16 cellular contexts compared by ENCODE assay signal in genomic region chr1:57835620-57836019, GRCh38.
DNase-seq lines count a peak whose midpoint lies in the region; ATAC-seq and TF ChIP-seq lines count a peak whose summit lies in the region.
"Had no signal": no experiment of that assay in that cellular context is flagged by ENCODE, and none has a peak within 500 bp of the region (broad histone marks: within the 10 kb centered on the region; RNA-seq: fewer than 3 reads in every experiment).

No MANE protein-coding gene starts in this region.

- H3K4me3 ChIP-seq in A673 (ENCODE audit: low read depth, low read length, poor library complexity, severe bottlenecking), result no peak overlapping the region
- no peak overlapping the region for H3K4me3 ChIP-seq in SK-N-SH (ENCODE audit: low read depth in 2 of 2, low read length in 1 of 2)
- H3K4me3 ChIP-seq: esophagus muscularis mucosa, testis had no signal

- TF ChIP-seq RAD21 in SK-N-SH (IDR thresholded peaks at IDR 0.05; ENCODE audit: low read length), result peak; percentile 48

- no peak for TF ChIP-seq EP300 in SK-N-SH (IDR thresholded peaks at IDR 0.05; ENCODE audit: borderline replicate concordance in 1 of 2, low read depth in 1 of 2, low read length in 1 of 2)

- no peaks in the 10 kb centered on the region for H4K20me1 ChIP-seq in SK-N-SH (ENCODE audit: insufficient read depth)

- H3K4me1 ChIP-seq in A673 (ENCODE audit: insufficient read depth, low read length, poor library complexity, severe bottlenecking) (no peaks in the 10 kb centered on the region), SK-N-SH (ENCODE audit: control insufficient read depth in 1 of 2, insufficient read depth in 2 of 2, low read depth in 1 of 2, low read length in 1 of 2) (peaks cover 6 to 12% of the 10 kb centered on the region in 2 experiments; a peak in 3 of 4 replicates)
- H3K4me1 ChIP-seq: esophagus muscularis mucosa, testis had no signal

- H3K9me2 ChIP-seq in SK-N-SH, result no peaks in the 10 kb centered on the region; the same call in 1 of the 2 replicates

- intact Hi-C loops in A673 (cut with micrococcal nuclease; ENCODE audit: unreplicated experiment), result no loop called here

- H3K9me3 ChIP-seq in A673 (ENCODE audit: low read depth, low read length, poor library complexity, severe bottlenecking) (peaks cover 3% of the 10 kb centered on the region), SK-N-SH (no peaks in the 10 kb centered on the region)
- H3K9me3 ChIP-seq: testis had no signal

- H3K27ac ChIP-seq in A673 (ENCODE audit: low read depth, low read length, poor library complexity, severe bottlenecking) (no peak overlapping the region), SK-N-SH (ENCODE audit: low read depth in 2 of 2, low read length in 1 of 2) (no peak overlapping the region), caudate nucleus (ENCODE audit: low read depth, low read length) (no peak overlapping the region)
- H3K27ac ChIP-seq: esophagus muscularis mucosa, KMS-11, testis had no signal

- no peak overlapping the region for H3K27ac Mint-ChIP-seq in stimulated activated memory B cell treated with anti-CD40 and anti-IgM and Interleukin-4, amounts not matched to agents 10 μg/mL and 1 μg/mL and 100 μg/mL, for 72 hours
- H3K27ac Mint-ChIP-seq: activated CD4-positive, alpha-beta T cell treated with anti-CD3 and anti-CD28 coated beads, Interleukin-2, amount 10 ng/mL, durations not matched to agents 24 days and 14 days; activated T-helper 2 cell treated with anti-CD3 and anti-CD28 coated beads, Interferon-gamma antibody, Interleukin-2, Interleukin-4, amounts not matched to agents 10 μg/mL and 5 μg/mL and 100 μg/mL, durations not matched to agents 14 hours and 24 hours and 36 hours had no signal

- peak; percentile 25 for DNase-seq in A673 (ENCODE audit: low spot score)
- DNase-seq in GM10266 (ENCODE audit: extremely low spot score), result no peak
- no peak for DNase-seq in SK-N-SH
- DNase-seq in iPS DF 19.7 (ENCODE audit: low read depth, low spot score), result peak; percentile 17
- DNase-seq in caudate nucleus (lab: John Stamatoyannopoulos, UW), result no peak
- DNase-seq in epidermal melanocyte (ENCODE audit: insufficient read length, low spot score), result no peak
- DNase-seq: activated CD4-positive, alpha-beta T cell treated with anti-CD3 and anti-CD28 coated beads, Interleukin-2, amount 10 ng/mL, durations not matched to agents 24 days and 14 days; NK-92 treated with Interleukin-12 subunit alpha and Interleukin-12 subunit beta, amount 100 ng/mL, for 24 hours; nucleus accumbens; retina; testis had no signal

- no peaks in the 10 kb centered on the region for H3K4me1 Mint-ChIP-seq in stimulated activated memory B cell treated with anti-CD40 and anti-IgM and Interleukin-4, amounts not matched to agents 10 μg/mL and 1 μg/mL and 100 μg/mL, for 72 hours
- H3K4me1 Mint-ChIP-seq: activated CD4-positive, alpha-beta T cell treated with anti-CD3 and anti-CD28 coated beads, Interleukin-2, amount 10 ng/mL, durations not matched to agents 24 days and 14 days had no signal

- TF ChIP-seq CTCF in A673 (conservative IDR thresholded peaks at IDR 0.05; ENCODE audit: low read depth, low read length), result peak; percentile 46
- peak; percentile 4 for TF ChIP-seq CTCF in GM10266 (IDR thresholded peaks at IDR 0.05; ENCODE audit: control insufficient read depth, insufficient read depth, low read depth, missing control alignments)
- TF ChIP-seq CTCF in SK-N-SH (IDR thresholded peaks at IDR 0.05), result peak; percentile 13; the same call in 1 of the 2 replicates

- H3K79me2 ChIP-seq in SK-N-SH (ENCODE audit: insufficient read depth), result no peaks in the 10 kb centered on the region

- H3K27me3 Mint-ChIP-seq in stimulated activated memory B cell treated with anti-CD40 and anti-IgM and Interleukin-4, amounts not matched to agents 10 μg/mL and 1 μg/mL and 100 μg/mL, for 72 hours, result peaks cover 22% of the 10 kb centered on the region
- H3K27me3 Mint-ChIP-seq: activated CD4-positive, alpha-beta T cell treated with anti-CD3 and anti-CD28 coated beads, Interleukin-2, amount 10 ng/mL, durations not matched to agents 24 days and 14 days had no signal

- 78% methylated on average over 5 of the region's 5 CpGs for WGBS in SK-N-SH (ENCODE audit: low lambda C conversion rate)

- no TSS peak for BruUV-seq in A673 (replicated peaks; lab: Mats Ljungman, UMichigan)

- ATAC-seq in stimulated activated memory B cell treated with anti-CD40 and anti-IgM and Interleukin-4, amounts not matched to agents 10 μg/mL and 1 μg/mL and 100 μg/mL, for 72 hours, result no peak
- no peak for ATAC-seq in GM21423 (IDR thresholded peaks at IDR 0.05; ENCODE audit: unreplicated experiment)

- no peaks in the 10 kb centered on the region for H3K27me3 ChIP-seq in A673 (replicated peaks; ENCODE audit: insufficient read depth, low read depth, low read length, poor library complexity)
- no peaks in the 10 kb centered on the region for H3K27me3 ChIP-seq in SK-N-SH (ENCODE audit: insufficient read depth)
- H3K27me3 ChIP-seq: esophagus muscularis mucosa, testis had no signal

- no peak overlapping the region for H3K9ac ChIP-seq in SK-N-SH
- H3K9ac ChIP-seq: KMS-11 had no signal

- H3F3A ChIP-seq in SK-N-SH (replicated peaks; ENCODE audit: insufficient read depth), result peaks cover 15% of the 10 kb centered on the region

- peaks cover 6% of the 10 kb centered on the region for H3K9me3 Mint-ChIP-seq in stimulated activated memory B cell treated with anti-CD40 and anti-IgM and Interleukin-4, amounts not matched to agents 10 μg/mL and 1 μg/mL and 100 μg/mL, for 72 hours

- H3K4me3 Mint-ChIP-seq in stimulated activated memory B cell treated with anti-CD40 and anti-IgM and Interleukin-4, amounts not matched to agents 10 μg/mL and 1 μg/mL and 100 μg/mL, for 72 hours, result no peak overlapping the region
- H3K4me3 Mint-ChIP-seq: activated CD4-positive, alpha-beta T cell treated with anti-CD3 and anti-CD28 coated beads, Interleukin-2, amount 10 ng/mL, durations not matched to agents 24 days and 14 days had no signal

- H2AFZ ChIP-seq in SK-N-SH (ENCODE audit: low read depth), result no peak overlapping the region

- CTCF ChIA-PET in A673 (lab: Charles Lee), result no interaction called here
- CTCF ChIA-PET in SK-N-SH (lab: Yijun Ruan, JAX), result interaction anchor here (1.0 kb wide), 1 partner anchor 31 kb away, joined by 3 read pairs; no protein-coding TSS in a partner anchor

- peaks cover 4% of the 10 kb centered on the region for H3K36me3 Mint-ChIP-seq in stimulated activated memory B cell treated with anti-CD40 and anti-IgM and Interleukin-4, amounts not matched to agents 10 μg/mL and 1 μg/mL and 100 μg/mL, for 72 hours

- POLR2A ChIA-PET in A673 (lab: Charles Lee; ENCODE audit: low non-redundant PET) (no interaction called here), SK-N-SH (lab: Yijun Ruan, JAX) (no interaction called here)

- H3K36me3 ChIP-seq in A673 (ENCODE audit: insufficient read depth, low read length, poor library complexity, severe bottlenecking) (no peaks in the 10 kb centered on the region), SK-N-SH (replicated peaks in 1 of 2; ENCODE audit: control insufficient read depth in 1 of 2, insufficient read depth in 2 of 2, low read length in 1 of 2) (no peaks in the 10 kb centered on the region)
- H3K36me3 ChIP-seq: esophagus muscularis mucosa had no signal

- H3K4me2 ChIP-seq in SK-N-SH, result no peak overlapping the region
- H3K4me2 ChIP-seq: KMS-11 had no signal

TF ChIP-seq in SK-N-SH, 30 proteins besides CTCF, POLR2A, EP300 and RAD21:
- TF ChIP-seq SMC3 (IDR thresholded peaks at IDR 0.05; ENCODE audit: low read depth, low read length) (0 out of 2 replicates have a peak, but pooled peaks have one; percentile 8), NRF1 (IDR thresholded peaks at IDR 0.05; ENCODE audit: low read depth, low read length) (no peak), TAF1 (IDR thresholded peaks at IDR 0.05; ENCODE audit: borderline replicate concordance, low read depth, low read length) (no peak), USF2 (IDR thresholded peaks at IDR 0.05; ENCODE audit: borderline replicate concordance, low read depth, low read length) (no peak), REST (IDR thresholded peaks at IDR 0.05; ENCODE audit: low read depth, low read length) (no peak), POLR2AphosphoS5 (IDR thresholded peaks at IDR 0.05; ENCODE audit: low read depth, low read length) (no peak)

Comparison
In these comparisons a context has a peak if more than half of its experiments do, and no peak if none do; other contexts are left out.
1. DNase-seq: peak in A673 (single experiment) and iPS DF 19.7 (single experiment); none in GM10266 (single experiment), SK-N-SH (single experiment), caudate nucleus (0 of 61) and epidermal melanocyte (single experiment).
2. Peak in every context shown above with its lines, with median percentiles within 50 percentile points of each other: CTCF ChIP-seq.